ENCODE assay signal across 1 cellular context in the genomic region with DNA sequence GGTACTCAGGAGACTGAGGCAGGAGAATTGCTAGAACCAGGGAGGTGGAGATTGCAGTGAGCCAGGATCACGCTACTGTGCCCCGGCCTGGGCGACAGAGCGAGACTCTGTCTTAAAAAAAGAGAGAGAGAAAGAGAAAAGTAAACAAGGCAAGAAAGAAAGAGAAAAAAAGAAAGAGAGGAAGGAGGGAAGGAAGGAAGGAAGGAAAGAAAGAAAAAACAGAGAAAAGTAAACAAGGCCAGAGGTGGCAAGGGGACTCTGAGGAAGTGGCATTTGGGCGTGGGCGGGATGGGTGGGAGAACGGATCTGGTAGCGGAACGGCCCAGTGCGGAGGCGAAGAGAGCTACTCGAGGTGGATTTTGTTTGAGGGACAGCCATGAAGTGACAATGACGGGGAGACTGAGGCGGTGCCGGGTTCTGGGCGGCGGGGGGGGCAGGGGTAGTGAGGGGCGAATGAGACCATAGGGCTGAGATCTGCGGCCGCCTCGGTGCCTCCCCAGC.
TF ChIP-seq lines count a peak whose summit lies in the region.

No MANE protein-coding gene starts in this region.

TF ChIP-seq in liver, 16 proteins besides CTCF, POLR2A, EP300 and RAD21 (continued from another document):
- TF ChIP-seq, protein P1, sequence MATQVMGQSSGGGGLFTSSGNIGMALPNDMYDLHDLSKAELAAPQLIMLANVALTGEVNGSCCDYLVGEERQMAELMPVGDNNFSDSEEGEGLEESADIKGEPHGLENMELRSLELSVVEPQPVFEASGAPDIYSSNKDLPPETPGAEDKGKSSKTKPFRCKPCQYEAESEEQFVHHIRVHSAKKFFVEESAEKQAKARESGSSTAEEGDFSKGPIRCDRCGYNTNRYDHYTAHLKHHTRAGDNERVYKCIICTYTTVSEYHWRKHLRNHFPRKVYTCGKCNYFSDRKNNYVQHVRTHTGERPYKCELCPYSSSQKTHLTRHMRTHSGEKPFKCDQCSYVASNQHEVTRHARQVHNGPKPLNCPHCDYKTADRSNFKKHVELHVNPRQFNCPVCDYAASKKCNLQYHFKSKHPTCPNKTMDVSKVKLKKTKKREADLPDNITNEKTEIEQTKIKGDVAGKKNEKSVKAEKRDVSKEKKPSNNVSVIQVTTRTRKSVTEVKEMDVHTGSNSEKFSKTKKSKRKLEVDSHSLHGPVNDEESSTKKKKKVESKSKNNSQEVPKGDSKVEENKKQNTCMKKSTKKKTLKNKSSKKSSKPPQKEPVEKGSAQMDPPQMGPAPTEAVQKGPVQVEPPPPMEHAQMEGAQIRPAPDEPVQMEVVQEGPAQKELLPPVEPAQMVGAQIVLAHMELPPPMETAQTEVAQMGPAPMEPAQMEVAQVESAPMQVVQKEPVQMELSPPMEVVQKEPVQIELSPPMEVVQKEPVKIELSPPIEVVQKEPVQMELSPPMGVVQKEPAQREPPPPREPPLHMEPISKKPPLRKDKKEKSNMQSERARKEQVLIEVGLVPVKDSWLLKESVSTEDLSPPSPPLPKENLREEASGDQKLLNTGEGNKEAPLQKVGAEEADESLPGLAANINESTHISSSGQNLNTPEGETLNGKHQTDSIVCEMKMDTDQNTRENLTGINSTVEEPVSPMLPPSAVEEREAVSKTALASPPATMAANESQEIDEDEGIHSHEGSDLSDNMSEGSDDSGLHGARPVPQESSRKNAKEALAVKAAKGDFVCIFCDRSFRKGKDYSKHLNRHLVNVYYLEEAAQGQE (IDR thresholded peaks at IDR 0.05), result no peak
- TF ChIP-seq TAF1 (conservative IDR thresholded peaks at IDR 0.05), result no peak
- TF ChIP-seq FOXA1 (IDR thresholded peaks at IDR 0.05), result no peak
- no peak for TF ChIP-seq JUND (IDR thresholded peaks at IDR 0.05)
- TF ChIP-seq HNF4G (IDR thresholded peaks at IDR 0.05), result no peak
- TF ChIP-seq YY1 (IDR thresholded peaks at IDR 0.05), result no peak
- no peak for TF ChIP-seq EGR1 (IDR thresholded peaks at IDR 0.05; ENCODE audit: low read depth in 2 of 2)
